ENCODE assay signal across 22 cellular contexts in genomic region chr5:152404494-152404893, GRCh38. TPM values are rescaled to one million over a fixed set of nuclear protein-coding genes. Genes with fewer than 3 reads are reported as not detected.
A peak's percentile ranks its signal among the peaks of the same experiment; 100 is the strongest.
DNase-seq lines count a peak whose midpoint lies in the region; ATAC-seq, FAIRE-seq and TF ChIP-seq lines count a peak whose summit lies in the region.
"Had no signal": no experiment of that assay in that cellular context is flagged by ENCODE, and none has a peak within 500 bp of the region (broad histone marks: within the 10 kb centered on the region; RNA-seq: fewer than 3 reads in every experiment).

No MANE protein-coding gene starts in this region.

- no peak for ATAC-seq in activated naive CD8-positive, alpha-beta T cell treated with anti-CD3 and anti-CD28 coated beads, Interleukin-2, amount 10 ng/mL, durations not matched to agents 7 days and 5 days (ENCODE audit: low read depth)
- ATAC-seq in activated naive CD8-positive, alpha-beta T cell treated with anti-CD3 and anti-CD28 coated beads, Interleukin-2, amount 50 U/mL, for 24 hours = no peak

- TF ChIP-seq RAD21 in H1 (IDR thresholded peaks at IDR 0.05 in 1 of 2, conservative IDR thresholded peaks at IDR 0.05 in 1 of 2; ENCODE audit: low read depth in 2 of 2, low read length in 2 of 2) = no peak

- no peaks in the 10 kb centered on the region for H4K20me1 ChIP-seq in H1 (replicated peaks in 1 of 2; ENCODE audit: control insufficient read depth in 1 of 2, insufficient read depth in 2 of 2, low read length in 2 of 2)

- TF ChIP-seq CTCF in H1 (IDR thresholded peaks at IDR 0.05; ENCODE audit: control extremely low read depth in 1 of 3, insufficient read depth in 1 of 3, low read depth in 1 of 3, low read length in 3 of 3) (no peak), glutamatergic neuron (IDR thresholded peaks at IDR 0.05; ENCODE audit: partially characterized antibody, unreplicated experiment) (no peak)

- H3K4ac ChIP-seq in H1 (replicated peaks; ENCODE audit: insufficient read length, low read depth, low read length) (no peak overlapping the region), neuronal stem cell (ENCODE audit: low read length) (no peak overlapping the region)

- H3K4me1 ChIP-seq in H1 (replicated peaks in 1 of 4; ENCODE audit: control insufficient read depth in 3 of 4, insufficient read depth in 4 of 4, low read length in 3 of 4) (0 out of 7 replicates have a peak, but pooled peaks cover 0 to 2% (median 0%) of the 10 kb centered on the region in 4 experiments), neuronal stem cell (ENCODE audit: control insufficient read depth in 2 of 2, insufficient read depth in 1 of 2, low read depth in 1 of 2, low read length in 2 of 2) (peaks cover 0 to 3% of the 10 kb centered on the region in 2 donors)
- H3K4me1 ChIP-seq: A549, Caco-2, HAP-1 had no signal

- no peak overlapping the region for H4K5ac ChIP-seq in H1 (ENCODE audit: insufficient read length, low read depth, low read length)

- no peak overlapping the region for H2AK5ac ChIP-seq in H1 (ENCODE audit: low read depth, low read length)
- H2AK5ac ChIP-seq in neuronal stem cell (ENCODE audit: low read depth, low read length) = no peak overlapping the region

- H3K9me3 Mint-ChIP-seq in activated naive CD8-positive, alpha-beta T cell treated with anti-CD3 and anti-CD28 coated beads, Interleukin-2, amount 10 ng/mL, durations not matched to agents 7 days and 5 days = no peaks in the 10 kb centered on the region
- H3K9me3 Mint-ChIP-seq in activated naive CD8-positive, alpha-beta T cell treated with anti-CD3 and anti-CD28 coated beads, Interleukin-2, amount 50 U/mL, for 24 hours = no peaks in the 10 kb centered on the region
- H3K9me3 Mint-ChIP-seq in glutamatergic neuron (ENCODE audit: unreplicated experiment) = no peaks in the 10 kb centered on the region
- H3K9me3 Mint-ChIP-seq: CD4-positive, alpha-beta T cell had no signal

- H3K27me3 ChIP-seq in H1 (replicated peaks in 1 of 4; ENCODE audit: control insufficient read depth in 3 of 4, extremely low read depth in 1 of 4, insufficient read depth in 3 of 4, low read length in 3 of 4) = no peaks in the 10 kb centered on the region
- no peaks in the 10 kb centered on the region for H3K27me3 ChIP-seq in neuronal stem cell (ENCODE audit: control insufficient read depth in 3 of 3, insufficient read depth in 3 of 3, low read depth in 1 of 3, low read length in 3 of 3)

- no peak overlapping the region for H4K91ac ChIP-seq in H1 (replicated peaks; ENCODE audit: insufficient read length, low read length)
- H4K91ac ChIP-seq in neuronal stem cell (ENCODE audit: low read depth, low read length, poor library complexity) = no peak overlapping the region

- TF ChIP-seq POLR2A in H1 (IDR thresholded peaks at IDR 0.05; ENCODE audit: control extremely low read depth in 1 of 2, low read depth in 2 of 2, low read length in 2 of 2) = no peak

- H3K9me3 ChIP-seq in H1 (ENCODE audit: insufficient read depth in 2 of 2, low read depth in 1 of 2, low read length in 1 of 2) (no peaks in the 10 kb centered on the region), neuronal stem cell (replicated peaks in 1 of 2; ENCODE audit: control insufficient read depth in 2 of 2, insufficient read depth in 1 of 2, low read depth in 1 of 2, low read length in 2 of 2) (no peaks in the 10 kb centered on the region)
- H3K9me3 ChIP-seq: A549, Caco-2, HAP-1 had no signal

- no peak overlapping the region for H3K56ac ChIP-seq in H1 (replicated peaks; ENCODE audit: insufficient read length, low read depth, low read length)

- H3K79me1 ChIP-seq in H1 (ENCODE audit: low read depth, low read length) = no peaks in the 10 kb centered on the region
- peaks cover 2% of the 10 kb centered on the region for H3K79me1 ChIP-seq in neuronal stem cell (ENCODE audit: low read depth, low read length)

- no peak overlapping the region for H2AFZ ChIP-seq in H1 (ENCODE audit: low read length)
- H2AFZ ChIP-seq in neuronal stem cell (ENCODE audit: low read length) = no peak overlapping the region

- H2BK5ac ChIP-seq in H1 (ENCODE audit: low read depth, low read length) (no peak overlapping the region), neuronal stem cell (ENCODE audit: low read length) (no peak overlapping the region)

- H2BK20ac ChIP-seq in H1 (ENCODE audit: low read length) = no peak overlapping the region

- no peaks in the 10 kb centered on the region for H3K79me2 ChIP-seq in H1 (ENCODE audit: control insufficient read depth in 1 of 2, insufficient read depth in 2 of 2, low read length in 2 of 2)

- no peak overlapping the region for H3K27ac ChIP-seq in H1 (ENCODE audit: low read depth, low read length)
- H3K27ac ChIP-seq in neuronal stem cell (replicated peaks; ENCODE audit: low read length) = no peak overlapping the region
- H3K27ac ChIP-seq: 22Rv1, A549, C4-2B, HL-60 had no signal

- H3K14ac ChIP-seq in H1 (ENCODE audit: insufficient read length) = no peak overlapping the region
- no peak overlapping the region for H3K14ac ChIP-seq in neuronal stem cell (ENCODE audit: low read length)

- H3K9ac ChIP-seq in H1 (replicated peaks in 1 of 4; ENCODE audit: extremely low read depth in 1 of 4, low read depth in 3 of 4, low read length in 3 of 4) (no peak overlapping the region), neuronal stem cell (ENCODE audit: low read depth, low read length, poor library complexity) (no peak overlapping the region)

- peak overlapping the region; percentile 13 for H3K27ac Mint-ChIP-seq in activated naive CD8-positive, alpha-beta T cell treated with anti-CD3 and anti-CD28 coated beads, Interleukin-2, amount 10 ng/mL, durations not matched to agents 7 days and 5 days
- H3K27ac Mint-ChIP-seq in activated naive CD8-positive, alpha-beta T cell treated with anti-CD3 and anti-CD28 coated beads, Interleukin-2, amount 50 U/mL, for 24 hours = no peak overlapping the region
- H3K27ac Mint-ChIP-seq in glutamatergic neuron (ENCODE audit: unreplicated experiment) = no peak overlapping the region
- H3K27ac Mint-ChIP-seq: CD4-positive, alpha-beta T cell had no signal

- H3K4me2 ChIP-seq in H1 (ENCODE audit: insufficient read depth in 1 of 2, low read depth in 2 of 2, low read length in 2 of 2) (no peak overlapping the region), neuronal stem cell (ENCODE audit: insufficient read depth, low read length, poor library complexity, severe bottlenecking) (no peak overlapping the region)

- H2BK15ac ChIP-seq in H1 (ENCODE audit: low read length) (peak overlapping the region; percentile 61; the same call in 1 of the 2 replicates), neuronal stem cell (ENCODE audit: low read length) (no peak overlapping the region)

- no peaks in the 10 kb centered on the region for H3K36me3 Mint-ChIP-seq in activated naive CD8-positive, alpha-beta T cell treated with anti-CD3 and anti-CD28 coated beads, Interleukin-2, amount 10 ng/mL, durations not matched to agents 7 days and 5 days
- no peaks in the 10 kb centered on the region for H3K36me3 Mint-ChIP-seq in activated naive CD8-positive, alpha-beta T cell treated with anti-CD3 and anti-CD28 coated beads, Interleukin-2, amount 50 U/mL, for 24 hours (ENCODE audit: low read depth)
- no peaks in the 10 kb centered on the region for H3K36me3 Mint-ChIP-seq in glutamatergic neuron (ENCODE audit: unreplicated experiment)

- H4K8ac ChIP-seq in H1 (ENCODE audit: extremely low read depth, insufficient read depth, low read length) = no peak overlapping the region
- H4K8ac ChIP-seq in neuronal stem cell (ENCODE audit: low read depth, low read length) = no peak overlapping the region

- FAIRE-seq in H1 (lab: Jason Lieb, UNC) = no peak
- FAIRE-seq: A549, GM12878, HTR-8/SVneo had no signal

- CTCF ChIA-PET in H1 (lab: Charles Lee; ENCODE audit: partially characterized antibody) = no interaction called here

- POLR2A ChIA-PET in activated naive CD8-positive, alpha-beta T cell treated with anti-CD3 and anti-CD28 coated beads, Interleukin-2, amount 10 ng/mL, durations not matched to agents 7 days and 5 days (lab: Charles Lee) = no interaction called here
- POLR2A ChIA-PET in H1 (lab: Charles Lee; ENCODE audit: partially characterized antibody) = no interaction called here

- TF ChIP-seq EP300 in H1 (IDR thresholded peaks at IDR 0.05; ENCODE audit: borderline replicate concordance in 1 of 2, low read depth in 2 of 2, low read length in 2 of 2) = no peak

- H2BK12ac ChIP-seq in H1 (ENCODE audit: low read depth, low read length) (no peak overlapping the region), neuronal stem cell (ENCODE audit: low read length) (no peak overlapping the region)

- H3K4me3 ChIP-seq in H1 (ENCODE audit: extremely low read depth in 1 of 4, insufficient read depth in 2 of 4, low read depth in 3 of 4, low read length in 4 of 4) = no peak overlapping the region
- H3K4me3 ChIP-seq in neuronal stem cell (ENCODE audit: low read length in 2 of 2) = peak overlapping the region in 1 of 2 donors; percentile 29
- H3K4me3 ChIP-seq: A549, GM12878, HAP-1 had no signal

- H3K23me2 ChIP-seq in H1 (ENCODE audit: low read depth, low read length) = no peaks in the 10 kb centered on the region

- H3K4me1 Mint-ChIP-seq in activated naive CD8-positive, alpha-beta T cell treated with anti-CD3 and anti-CD28 coated beads, Interleukin-2, amount 10 ng/mL, durations not matched to agents 7 days and 5 days = peaks cover 2% of the 10 kb centered on the region
- H3K4me1 Mint-ChIP-seq in activated naive CD8-positive, alpha-beta T cell treated with anti-CD3 and anti-CD28 coated beads, Interleukin-2, amount 50 U/mL, for 24 hours = no peaks in the 10 kb centered on the region
- H3K4me1 Mint-ChIP-seq in glutamatergic neuron (ENCODE audit: low read depth, unreplicated experiment) = no peaks in the 10 kb centered on the region

- no peak for DNase-seq in activated naive CD8-positive, alpha-beta T cell treated with anti-CD3 and anti-CD28 coated beads, Interleukin-2, amount 10 ng/mL, durations not matched to agents 7 days and 5 days
- DNase-seq in activated naive CD8-positive, alpha-beta T cell treated with anti-CD3 and anti-CD28 coated beads, Interleukin-2, amount 50 U/mL, for 24 hours = no peak
- no peak for DNase-seq in H1 (ENCODE audit: low read depth in 1 of 2, low spot score in 2 of 2)
- DNase-seq in neuronal stem cell (ENCODE audit: low spot score) = no peak
- DNase-seq in NCI-H187 treated with DMSO at 0.1 percent for 48 hours (lab: John Stamatoyannopoulos, UW) = no peak
- DNase-seq in glutamatergic neuron = no peak
- no peak for DNase-seq in D341Med (ENCODE audit: low spot score)
- DNase-seq: AML-193; CD4-positive, alpha-beta T cell; DMS 273 treated with DMSO at 0.1 percent for 48 hours; IMR-90 had no signal

- H2BK120ac ChIP-seq in H1 (replicated peaks; ENCODE audit: low read depth, low read length) (no peak overlapping the region), neuronal stem cell (ENCODE audit: low read depth, low read length) (no peak overlapping the region)

- H3K4me3 Mint-ChIP-seq in activated naive CD8-positive, alpha-beta T cell treated with anti-CD3 and anti-CD28 coated beads, Interleukin-2, amount 10 ng/mL, durations not matched to agents 7 days and 5 days = no peak overlapping the region
- H3K4me3 Mint-ChIP-seq in activated naive CD8-positive, alpha-beta T cell treated with anti-CD3 and anti-CD28 coated beads, Interleukin-2, amount 50 U/mL, for 24 hours = no peak overlapping the region
- H3K4me3 Mint-ChIP-seq in glutamatergic neuron (ENCODE audit: unreplicated experiment) = no peak overlapping the region
- H3K4me3 Mint-ChIP-seq: CD4-positive, alpha-beta T cell had no signal

- H3K27me3 Mint-ChIP-seq in activated naive CD8-positive, alpha-beta T cell treated with anti-CD3 and anti-CD28 coated beads, Interleukin-2, amount 10 ng/mL, durations not matched to agents 7 days and 5 days = no peaks in the 10 kb centered on the region
- H3K27me3 Mint-ChIP-seq in activated naive CD8-positive, alpha-beta T cell treated with anti-CD3 and anti-CD28 coated beads, Interleukin-2, amount 50 U/mL, for 24 hours = peaks cover 4% of the 10 kb centered on the region
- H3K27me3 Mint-ChIP-seq in glutamatergic neuron (ENCODE audit: unreplicated experiment) = no peaks in the 10 kb centered on the region

- WGBS in H1 (ENCODE audit: extremely low coverage in 1 of 2, insufficient coverage in 1 of 2, insufficient read length in 1 of 2, insufficient replicate concordance in 2 of 2, low coverage in 1 of 2, low lambda C conversion rate in 2 of 2, missing lambda C conversion rate in 1 of 2), 2 experiments = 94% methylated on average over 23 of the region's 23 CpGs; no CpG with 5 or more reads in 1 of the 2 experiments
- no CpG with 5 or more reads among the region's 23 CpGs for WGBS in neuronal stem cell (ENCODE audit: extremely low coverage in 2 of 2, insufficient read length in 2 of 2, insufficient replicate concordance in 1 of 2), 2 donors

- H3K23ac ChIP-seq in H1 (ENCODE audit: insufficient read length) = no peak overlapping the region
- H3K23ac ChIP-seq in neuronal stem cell (ENCODE audit: low read depth, low read length, poor library complexity) = peak overlapping the region; percentile 47

- H3K36me3 ChIP-seq in H1 (ENCODE audit: control insufficient read depth in 2 of 4, insufficient read depth in 4 of 4, low read length in 3 of 4) = no peaks in the 10 kb centered on the region; a peak in 1 of 8 replicates
- H3K36me3 ChIP-seq in neuronal stem cell (replicated peaks in 1 of 2; ENCODE audit: control insufficient read depth in 2 of 2, insufficient read depth in 2 of 2, low read length in 2 of 2) = no peaks in the 10 kb centered on the region
- H3K36me3 ChIP-seq: HAP-1 had no signal

- H3K18ac ChIP-seq in H1 (ENCODE audit: extremely low read depth, low read length) (no peak overlapping the region), neuronal stem cell (ENCODE audit: low read length) (peak overlapping the region; percentile 32)

RNA-seq across cellular contexts. Expression of gene NMUR2, which starts 0.6 kb away (rescaled TPM):
- total RNA-seq in activated naive CD8-positive, alpha-beta T cell treated with anti-CD3 and anti-CD28 coated beads, Interleukin-2, amount 10 ng/mL, durations not matched to agents 7 days and 5 days = not detected
- total RNA-seq in H1 (2021; fragmentation: NEBNext Ultra II Directional; extraction: Animal tissue kit (Norgen Biotek cat#: 25700)) = not detected in 2 replicates
- 0.11 and 0.17 TPM in 2 replicates for polyA plus RNA-seq in H1 (2011; rRNA removed)
- 0.05 TPM for polyA plus RNA-seq in H1 (2011; cell fraction: cytosol; rRNA removed)
- 0.17 TPM for polyA plus RNA-seq in H1 (2011; cell fraction: nucleus; rRNA removed)
- 0.08 to 0.23 TPM (median 0.11 TPM) in 3 of 4 replicates, not detected in the other for polyA plus RNA-seq in H1 (2012, experiment 1 of 2)
- not detected for polyA plus RNA-seq in H1 (2012, experiment 2 of 2)
- polyA plus RNA-seq in H1 (2013, experiment 1 of 2) = 0.36 TPM
- polyA plus RNA-seq in H1 (2013, experiment 2 of 2) = 0.20 TPM
- polyA minus RNA-seq in H1 (2011; rRNA and poly(A)+ RNA removed) = 0.16 TPM in 1 of 2 replicates, not detected in the other
- not detected for polyA minus RNA-seq in H1 (2011; cell fraction: cytosol; rRNA and poly(A)+ RNA removed)
- 0.50 TPM for polyA minus RNA-seq in H1 (2011; cell fraction: nucleus; rRNA and poly(A)+ RNA removed)
- 0.32 TPM for polyA plus RNA-seq in neuronal stem cell (2013, experiment 1 of 2)
- 0.30 TPM for polyA plus RNA-seq in neuronal stem cell (2013, experiment 2 of 2)
- not detected for total RNA-seq in glutamatergic neuron (ENCODE audit: unreplicated experiment)
- total RNA-seq: CD4-positive, alpha-beta T cell; G401; H4; IMR-90 had no signal
- polyA plus RNA-seq: A549, BJ, IMR-90 had no signal
